In the genomic region with DNA sequence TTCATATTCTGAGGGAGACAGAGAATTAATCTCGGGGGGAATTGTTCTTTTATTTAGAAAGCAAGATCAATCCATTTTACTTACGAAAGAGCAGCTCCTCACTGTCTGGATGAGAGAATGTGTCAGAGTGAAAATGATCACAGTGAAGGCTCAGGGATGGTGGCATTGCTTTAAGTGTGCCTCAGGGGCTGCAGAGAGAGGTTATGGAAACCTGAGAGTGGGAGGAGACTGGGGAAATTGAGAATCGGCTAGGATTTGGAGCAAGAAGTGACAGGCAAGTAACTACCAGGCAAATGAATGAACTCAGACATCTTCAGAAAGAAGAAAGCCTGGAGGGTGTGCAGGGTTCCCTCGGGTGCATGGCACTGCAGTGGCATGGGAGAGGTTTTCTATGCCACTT, we compare ENCODE assay signal across 17 cellular contexts. TPM values are rescaled to one million over a fixed set of nuclear protein-coding genes. Genes with fewer than 3 reads are reported as not detected.
DNase-seq lines count a peak whose midpoint lies in the region; ATAC-seq and TF ChIP-seq lines count a peak whose summit lies in the region.
"Had no signal": no experiment of that assay in that cellular context is flagged by ENCODE, and none has a peak within 500 bp of the region (broad histone marks: within the 10 kb centered on the region; RNA-seq: fewer than 3 reads in every experiment).

No MANE protein-coding gene starts in this region.

- H3K4me1 Mint-ChIP-seq in T-helper 17 cell, result peaks cover 3% of the 10 kb centered on the region

- no peaks in the 10 kb centered on the region for H3K36me3 ChIP-seq in HEK293 (ENCODE audit: control insufficient read depth in 2 of 2, insufficient read depth in 1 of 2, low read length in 2 of 2)
- H3K36me3 ChIP-seq: BLaER1 treated with 17β-estradiol and CSF1 and Interleukin-3, amounts not matched to agents 10 nM and 100 nM had no signal

- H3K27ac ChIP-seq in HEK293 (ENCODE audit: extremely low read depth, low read depth, low read length), result no peak overlapping the region
- H3K27ac ChIP-seq: BLaER1 treated with 17β-estradiol and CSF1 and Interleukin-3, amounts not matched to agents 10 nM and 100 nM; HL-60 had no signal

- peaks cover 12% of the 10 kb centered on the region for H3K27me3 Mint-ChIP-seq in T-helper 17 cell

- DNase-seq in T-helper 17 cell, result no peak
- peak; percentile 3 for DNase-seq in mesenteric fat pad (ENCODE audit: low spot score)
- DNase-seq in retina, result peak; percentile 26
- DNase-seq in ureter (ENCODE audit: low spot score), result no peak
- DNase-seq in DMS79 (lab: John Stamatoyannopoulos, UW), result no peak
- no peak for DNase-seq in foreskin fibroblast
- DNase-seq: DND-41, H9, NCI-H1417 treated with DMSO at 0.1 percent for 48 hours, NCI-H187 treated with DMSO at 0.1 percent for 48 hours, NCI-H510A, NCI-H774, SHP77, SK-N-SH had no signal

- H3K4me3 Mint-ChIP-seq in T-helper 17 cell, result no peak overlapping the region
- H3K4me3 Mint-ChIP-seq: H9 had no signal

- CTCF ChIA-PET in HEK293 (lab: Yijun Ruan, JAX), result interaction anchor here (0.6 to 2.3 kb wide), 2 partner anchors 12 to 34 kb away, joined by 3 to 16 read pairs; a partner anchor contains a TSS

- no peak for TF ChIP-seq CTCF in HEK293 (tag by site-specific recombination; IDR thresholded peaks at IDR 0.05)
- no peak for TF ChIP-seq CTCF in foreskin fibroblast (IDR thresholded peaks at IDR 0.05; ENCODE audit: low read depth, low read length)

- no peak for ATAC-seq in T-helper 17 cell

- POLR2A ChIA-PET in HEK293 (lab: Yijun Ruan, JAX), result no interaction called here

- H3K36me3 Mint-ChIP-seq in T-helper 17 cell (ENCODE audit: low read depth), result peaks cover 1% of the 10 kb centered on the region

- peak overlapping the region; percentile 43 for H3K27ac Mint-ChIP-seq in T-helper 17 cell

- H3K4me1 ChIP-seq in HEK293 (ENCODE audit: control insufficient read depth, insufficient read depth, low read length), result no peaks in the 10 kb centered on the region; the same call in 1 of the 2 replicates

- no peak overlapping the region for H3K4me3 ChIP-seq in HEK293 (ENCODE audit: low read depth, low read length)
- no peak overlapping the region for H3K4me3 ChIP-seq in foreskin fibroblast (ENCODE audit: low read depth in 1 of 2, low read length in 2 of 2)
- H3K4me3 ChIP-seq: BLaER1 treated with 17β-estradiol and CSF1 and Interleukin-3, amounts not matched to agents 10 nM and 100 nM had no signal

- H3K9me3 ChIP-seq in HEK293 (ENCODE audit: control insufficient read depth, insufficient read depth, low read depth, low read length), result no peaks in the 10 kb centered on the region
- no peaks in the 10 kb centered on the region for H3K9me3 ChIP-seq in T-helper 17 cell (ENCODE audit: control insufficient read depth, low read length, poor library complexity, severe bottlenecking)
- H3K9me3 ChIP-seq: BLaER1 treated with 17β-estradiol and CSF1 and Interleukin-3, amounts not matched to agents 10 nM and 100 nM; SK-N-SH had no signal

TF ChIP-seq in HEK293, 187 proteins besides CTCF, POLR2A, EP300 and RAD21:
- TF ChIP-seq ZNF169 (tag by site-specific recombination; IDR thresholded peaks at IDR 0.05) (no peak), ZBTB17 (tag by site-specific recombination; IDR thresholded peaks at IDR 0.05) (peak; percentile 56)

RNA-seq across cellular contexts. Expression of a gene that starts 34.2 kb away (rescaled TPM):
- 1 to 10 TPM; 9.0 to 9.6 TPM for total RNA-seq in T-helper 17 cell
- total RNA-seq in mesenteric fat pad, result 30.9 TPM
- total RNA-seq in ureter, result 42.1 TPM

RNA-seq across cellular contexts. Expression of a gene that starts 38.2 kb away (rescaled TPM):
- total RNA-seq in T-helper 17 cell (10 to 100 TPM; 57.8 to 61.3 TPM), mesenteric fat pad (85.2 TPM), ureter (91.6 TPM)

Comparison
In these comparisons a context has a peak if more than half of its experiments do, and no peak if none do; other contexts are left out.
1. DNase-seq: peak in mesenteric fat pad (single experiment) and retina (single experiment); none in T-helper 17 cell (0 of 3), ureter (single experiment), DMS79 (single experiment) and foreskin fibroblast (0 of 2).